8 cellular contexts compared by ENCODE assay signal in genomic region chr17:42676424-42677011, GRCh38. TPM values are rescaled to one million over a fixed set of nuclear protein-coding genes. Genes with fewer than 3 reads are reported as not detected.
DNase-seq lines count a peak whose midpoint lies in the region; ATAC-seq and TF ChIP-seq lines count a peak whose summit lies in the region.

TSS of gene PLEKHH3 (minus strand) at chr17:42676994. CDS start at chr17:42676563, 431 bp downstream.

- ATAC-seq in PC-3, result no peak; the same call in 1 of the 2 replicates

- H2AFZ ChIP-seq in PC-3 (ENCODE audit: low read length), result peak within 1 kb of the TSS; percentile 82

- H3K9ac ChIP-seq in PC-3 (ENCODE audit: low read length), result peak within 1 kb of the TSS; percentile 79

- BruUV-seq in PC-3 (replicated peaks; lab: Mats Ljungman, UMichigan), result TSS peak; percentile 27

- TF ChIP-seq CTCF in PC-3 (conservative IDR thresholded peaks at IDR 0.05; ENCODE audit: low read depth, low read length) (no peak), mesothelial cell of epicardium (IDR thresholded peaks at IDR 0.05; ENCODE audit: unreplicated experiment) (no peak)

- H3K27ac ChIP-seq in PC-3 (ENCODE audit: low read length), result peak within 1 kb of the TSS; percentile 89

- peak within 1 kb of the TSS; percentile 86 for H3K4me3 Mint-ChIP-seq in mesothelial cell of epicardium

- no peaks in the 10 kb centered on the region for H3K9me3 Mint-ChIP-seq in mesothelial cell of epicardium

- H3K9me3 ChIP-seq in PC-3 (ENCODE audit: low read length), result no peaks in the 10 kb centered on the region

- intact Hi-C loops in PC-3 (cut with micrococcal nuclease), result loop anchor here (5.0 kb wide), 1 partner anchor 69 kb away; the partner anchor contains the start of genes RETREG3 and TUBG1

- peaks cover 6% of the 10 kb centered on the region for H3F3A ChIP-seq in PC-3 (ENCODE audit: low read length, unreplicated experiment)

- peaks cover 26% of the 10 kb centered on the region for H3K79me2 ChIP-seq in PC-3 (ENCODE audit: low read length)

- peak; percentile 72 for DNase-seq in activated CD8-positive, alpha-beta memory T cell treated with anti-CD3 and anti-CD28 coated beads for 24 hours
- DNase-seq in activated CD8-positive, alpha-beta memory T cell treated with anti-CD3 and anti-CD28 coated beads, Interleukin-2, amount 50 U/mL, for 4 hours, result no peak
- DNase-seq in PC-3 (no peak), dermis blood vessel endothelial cell (no peak), mesothelial cell of epicardium (ENCODE audit: low spot score in 2 of 2, unreplicated experiment in 2 of 2) (peak in 1 of 2 experiments; percentile 68), ureter (ENCODE audit: low spot score) (no peak), cerebellar nuclear complex (lab: John Stamatoyannopoulos, UW) (no peak), HCEC 1CT (no peak)

- H3K27ac Mint-ChIP-seq in mesothelial cell of epicardium, result peak within 1 kb of the TSS; percentile 95

- peaks cover 4% of the 10 kb centered on the region for H3K36me3 Mint-ChIP-seq in mesothelial cell of epicardium

- H3K27me3 Mint-ChIP-seq in mesothelial cell of epicardium (ENCODE audit: low read depth), result peaks cover 4% of the 10 kb centered on the region

- peaks cover 36% of the 10 kb centered on the region for H3K4me1 ChIP-seq in PC-3 (ENCODE audit: insufficient read depth, low read length)

- CTCF ChIA-PET in PC-3 (lab: Charles Lee), result interaction anchor here (0.6 to 0.9 kb wide), 4 partner anchors 19 to 103 kb away, joined by 3 to 8 read pairs (median 5); partner anchors contain the start of gene TUBG1

- H3K4me2 ChIP-seq in PC-3 (ENCODE audit: low read length), result peak within 1 kb of the TSS; percentile 99

- H3K9me2 ChIP-seq in PC-3 (replicated peaks; ENCODE audit: low read length), result no peaks in the 10 kb centered on the region

- H4K20me1 ChIP-seq in PC-3 (ENCODE audit: low read length), result 0 out of 2 replicates have a peak, but pooled peaks cover 4% of the 10 kb centered on the region

- no peaks in the 10 kb centered on the region for H3K36me3 ChIP-seq in PC-3 (ENCODE audit: low read depth, low read length)

- peaks cover 42% of the 10 kb centered on the region for H3K4me1 Mint-ChIP-seq in mesothelial cell of epicardium

- H3K27me3 ChIP-seq in PC-3 (ENCODE audit: low read length), result no peaks in the 10 kb centered on the region

- H3K4me3 ChIP-seq in PC-3 (ENCODE audit: low read length), result peak within 1 kb of the TSS; percentile 97

- POLR2A ChIA-PET in PC-3 (lab: Charles Lee; ENCODE audit: unreplicated experiment), result no interaction called here

RNA-seq across cellular contexts. Expression of gene PLEKHH3, which starts in this region (rescaled TPM):
- total RNA-seq in PC-3 (2014; rRNA removed) (20.1 and 27.8 TPM in 2 replicates), dermis blood vessel endothelial cell (12.9 and 20.0 TPM in 2 replicates), mesothelial cell of epicardium (35.9 to 38.2 TPM (median 37.8 TPM) in 3 replicates), ureter (64.2 TPM)
